8 cellular contexts compared by ENCODE assay signal in the genomic region with DNA sequence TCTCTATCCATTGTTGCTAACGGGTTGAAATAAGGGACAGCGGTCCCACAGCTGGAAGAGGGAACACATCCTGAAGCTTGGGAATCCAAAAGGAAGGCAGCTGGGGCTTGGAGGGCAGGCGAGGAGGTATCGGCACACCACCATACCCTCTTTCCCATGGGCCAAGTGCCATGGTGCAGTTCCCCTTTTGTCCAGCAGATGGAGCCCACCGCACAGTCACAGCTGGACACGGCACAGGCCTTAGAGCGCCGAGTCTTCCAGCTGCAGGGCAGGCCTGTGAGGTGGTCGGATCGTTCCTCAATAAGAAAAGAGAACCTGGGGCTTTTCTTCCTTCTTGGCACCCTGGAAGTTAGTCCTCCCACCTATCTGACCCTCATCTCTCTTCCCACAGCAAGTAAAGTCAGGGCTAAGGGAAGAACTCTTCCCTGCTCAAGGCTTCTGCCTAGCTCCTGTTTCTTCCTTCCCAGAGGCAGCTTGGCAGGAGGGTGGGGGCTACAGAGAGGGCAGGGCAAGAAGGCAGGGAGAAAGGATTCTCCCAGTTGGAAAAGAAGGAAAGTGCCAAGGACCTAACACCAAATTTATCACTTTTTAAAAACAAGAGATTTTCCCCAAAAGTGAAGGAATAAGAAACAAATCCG. TPM values are rescaled to one million over a fixed set of nuclear protein-coding genes. Genes with fewer than 3 reads are reported as not detected.
DNase-seq lines count a peak whose midpoint lies in the region; ATAC-seq and TF ChIP-seq lines count a peak whose summit lies in the region.

No MANE protein-coding gene starts in this region.

- H3K9ac ChIP-seq in SK-N-SH, result no peak overlapping the region

- H3K4me1 ChIP-seq in SK-N-SH (ENCODE audit: control insufficient read depth in 1 of 2, insufficient read depth in 2 of 2, low read depth in 1 of 2, low read length in 1 of 2), result no peaks in the 10 kb centered on the region
- peaks cover 0 to 9% (median 0%) of the 10 kb centered on the region in 12 donors for H3K4me1 ChIP-seq in heart left ventricle
- H3K4me1 ChIP-seq in aorta (ENCODE audit: control insufficient read depth in 1 of 2, insufficient read depth in 2 of 2, low read length in 2 of 2), result no peaks in the 10 kb centered on the region

- no peak for TF ChIP-seq EP300 in SK-N-SH (IDR thresholded peaks at IDR 0.05; ENCODE audit: borderline replicate concordance in 1 of 2, low read depth in 1 of 2, low read length in 1 of 2)

- H3K36me3 ChIP-seq in SK-N-SH (replicated peaks in 1 of 2; ENCODE audit: control insufficient read depth in 1 of 2, insufficient read depth in 2 of 2, low read length in 1 of 2) (no peaks in the 10 kb centered on the region), heart left ventricle (peaks cover 0 to 11% (median 0%) of the 10 kb centered on the region in 9 donors), aorta (ENCODE audit: control insufficient read depth in 1 of 2, insufficient read depth in 2 of 2, low read length in 1 of 2) (peaks cover 0 to 5% of the 10 kb centered on the region in 2 donors)

- no peaks in the 10 kb centered on the region for H3K9me2 ChIP-seq in SK-N-SH

- no peak overlapping the region for H2AFZ ChIP-seq in SK-N-SH (ENCODE audit: low read depth)

- peak; percentile 57 for TF ChIP-seq RAD21 in SK-N-SH (IDR thresholded peaks at IDR 0.05; ENCODE audit: low read length)

- POLR2A ChIA-PET in SK-N-SH (lab: Yijun Ruan, JAX), result no interaction called here

- TF ChIP-seq POLR2A in heart left ventricle (IDR thresholded peaks at IDR 0.05), result no peak

- no peaks in the 10 kb centered on the region for H3K9me3 Mint-ChIP-seq in activated naive CD4-positive, alpha-beta T cell treated with anti-CD3 and anti-CD28 coated beads, Interleukin-2, amount 50 U/mL, for 72 hours

- H3K4me2 ChIP-seq in SK-N-SH, result no peak overlapping the region

- peak overlapping the region; percentile 7 to 13 for H3K27ac Mint-ChIP-seq in activated naive CD4-positive, alpha-beta T cell treated with anti-CD3 and anti-CD28 coated beads, Interleukin-2, amount 50 U/mL, for 72 hours

- CTCF ChIA-PET in SK-N-SH (lab: Yijun Ruan, JAX), result interaction anchor here (0.5 to 4.8 kb wide), 31 partner anchors 8 to 1001 kb away, joined by 3 to 50 read pairs (median 4); a partner anchor contains a TSS

- intact Hi-C loops in heart left ventricle (cut with DNase I), result loop anchor here in 2 of 10 donors (2.0 to 5.0 kb wide), 3 partner anchors 23 to 377 kb away; no protein-coding TSS in a partner anchor
- intact Hi-C loops in aorta (cut with DNase I), result no loop called here

- TF ChIP-seq CTCF in SK-N-SH (IDR thresholded peaks at IDR 0.05) (peak; percentile 92), heart left ventricle (IDR thresholded peaks at IDR 0.05) (peak; percentile 98 to 100 (median 99))

- no peaks in the 10 kb centered on the region for H3K79me2 ChIP-seq in SK-N-SH (ENCODE audit: insufficient read depth)

- H3K36me3 Mint-ChIP-seq in activated naive CD4-positive, alpha-beta T cell treated with anti-CD3 and anti-CD28 coated beads, Interleukin-2, amount 50 U/mL, for 72 hours, result no peaks in the 10 kb centered on the region

- 12% methylated on average over 8 of the region's 11 CpGs for WGBS in SK-N-SH (ENCODE audit: low lambda C conversion rate)
- 8 to 12% (median 11%) methylated on average over 11 of the region's 11 CpGs for WGBS in heart left ventricle, 4 donors
- 10% methylated on average over 11 of the region's 11 CpGs for WGBS in aorta, 2 donors

- H3K27me3 ChIP-seq in SK-N-SH (ENCODE audit: insufficient read depth), result peaks cover 66% of the 10 kb centered on the region
- H3K27me3 ChIP-seq in heart left ventricle, result peaks cover 0 to 8% (median 0%) of the 10 kb centered on the region in 9 donors
- H3K27me3 ChIP-seq in aorta (ENCODE audit: control insufficient read depth in 1 of 2, insufficient read depth in 2 of 2, low read length in 1 of 2), result no peaks in the 10 kb centered on the region

- H3K4me3 ChIP-seq in SK-N-SH (ENCODE audit: low read depth in 2 of 2, low read length in 1 of 2), result no peak overlapping the region; a peak in 1 of 4 replicates
- no peak overlapping the region for H3K4me3 ChIP-seq in heart left ventricle
- H3K4me3 ChIP-seq in aorta (ENCODE audit: low read length in 2 of 2), result no peak overlapping the region

- no peaks in the 10 kb centered on the region for H4K20me1 ChIP-seq in SK-N-SH (ENCODE audit: insufficient read depth)

- ATAC-seq in GM21529 (IDR thresholded peaks at IDR 0.05; ENCODE audit: unreplicated experiment) (peak; percentile 96), heart left ventricle (peak; percentile 90 to 95 (median 92)), aorta (ENCODE audit: low FRiP score) (peak; percentile 95)
- ATAC-seq in activated naive CD4-positive, alpha-beta T cell treated with anti-CD3 and anti-CD28 coated beads, Interleukin-2, amount 50 U/mL, for 72 hours, result peak; percentile 91 to 96

- H3K9me3 ChIP-seq in SK-N-SH (no peaks in the 10 kb centered on the region), heart left ventricle (no peaks in the 10 kb centered on the region), aorta (ENCODE audit: control insufficient read depth, low read length) (no peaks in the 10 kb centered on the region)

- DNase-seq in GF-D8 (lab: John Stamatoyannopoulos, UW), result peak; percentile 46
- DNase-seq in HUDEP-2 (lab: John Stamatoyannopoulos, UW; ENCODE audit: unreplicated experiment in 76 of 76), result peak in 71 of 76 experiments; percentile 4 to 92 (median 69)
- peak; percentile 79 for DNase-seq in SK-N-SH
- DNase-seq in activated naive CD4-positive, alpha-beta T cell treated with anti-CD3 and anti-CD28 coated beads, Interleukin-2, amount 50 U/mL, for 72 hours (ENCODE audit: low spot score in 2 of 2), result peak; percentile 80 to 92
- DNase-seq in heart left ventricle, result peak; percentile 78 to 90 (median 81)
- DNase-seq in pulmonary artery endothelial cell (ENCODE audit: low read depth, low spot score), result peak; percentile 11
- peak; percentile 89 to 95 for DNase-seq in aorta

- no peaks in the 10 kb centered on the region for H3F3A ChIP-seq in SK-N-SH (replicated peaks; ENCODE audit: insufficient read depth)

- H3K27ac ChIP-seq in SK-N-SH (ENCODE audit: low read depth in 2 of 2, low read length in 1 of 2), result no peak overlapping the region
- H3K27ac ChIP-seq in heart left ventricle, result peak overlapping the region in 1 of 12 donors; percentile 20
- H3K27ac ChIP-seq in aorta (ENCODE audit: low read depth in 1 of 2, low read length in 2 of 2), result no peak overlapping the region

TF ChIP-seq in SK-N-SH, 30 proteins besides CTCF, POLR2A, EP300 and RAD21:
- peak; percentile 43 for TF ChIP-seq SMC3 (IDR thresholded peaks at IDR 0.05; ENCODE audit: low read depth, low read length)
- TF ChIP-seq, protein P1, sequence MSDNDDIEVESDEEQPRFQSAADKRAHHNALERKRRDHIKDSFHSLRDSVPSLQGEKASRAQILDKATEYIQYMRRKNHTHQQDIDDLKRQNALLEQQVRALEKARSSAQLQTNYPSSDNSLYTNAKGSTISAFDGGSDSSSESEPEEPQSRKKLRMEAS (IDR thresholded peaks at IDR 0.05; ENCODE audit: low read depth), result no peak
TF ChIP-seq in SK-N-SH: peak in this region for 1.

RNA-seq across cellular contexts. Expression of a gene that starts 8.6 kb away (rescaled TPM):
- polyA plus RNA-seq in SK-N-SH (2012; rRNA removed), result not detected in 2 replicates
- not detected in 2 replicates for polyA plus RNA-seq in SK-N-SH (2012; cell fraction: cytosol; rRNA removed)
- not detected in 2 replicates for polyA plus RNA-seq in SK-N-SH (2012; cell fraction: nucleus; rRNA removed)
- not detected for total RNA-seq in activated naive CD4-positive, alpha-beta T cell treated with anti-CD3 and anti-CD28 coated beads, Interleukin-2, amount 50 U/mL, for 72 hours
- 100 to 1,000 TPM in 2 of 9 donors, 10 to 100 TPM in 7; 46.7 to 162 (median 60.9) TPM for total RNA-seq in heart left ventricle
- 100 to 1,000 TPM in 1 of 2 donors, 10 to 100 TPM in 1; 25.5 to 181 TPM for polyA plus RNA-seq in heart left ventricle
- not detected in 2 replicates for total RNA-seq in pulmonary artery endothelial cell
- total RNA-seq in aorta, result 10 to 100 TPM in 1 of 2 donors, 1 to 10 TPM in 1; 9.0 to 13.6 TPM
- 10 to 100 TPM in 1 of 2 donors, 1 to 10 TPM in 1; 4.7 to 15.8 TPM for polyA plus RNA-seq in aorta

RNA-seq across cellular contexts. Expression of a gene that starts 30.4 kb away (rescaled TPM):
- polyA plus RNA-seq in SK-N-SH (2012; rRNA removed), result not detected in 2 replicates
- 0.01 TPM in 1 of 2 replicates, not detected in the other for polyA plus RNA-seq in SK-N-SH (2012; cell fraction: cytosol; rRNA removed)
- 0.04 and 0.05 TPM in 2 replicates for polyA plus RNA-seq in SK-N-SH (2012; cell fraction: nucleus; rRNA removed)
- total RNA-seq in activated naive CD4-positive, alpha-beta T cell treated with anti-CD3 and anti-CD28 coated beads, Interleukin-2, amount 50 U/mL, for 72 hours, result 10 to 100 TPM; 24.1 to 33.6 TPM
- total RNA-seq in heart left ventricle, result 1 to 10 TPM; 1.4 to 8.8 (median 3.5) TPM
- 1 to 10 TPM; 2.3 to 5.2 TPM for polyA plus RNA-seq in heart left ventricle
- total RNA-seq in pulmonary artery endothelial cell, result not detected in 2 replicates
- 10 to 100 TPM; 23.1 to 63.4 TPM for total RNA-seq in aorta
- polyA plus RNA-seq in aorta, result 10 to 100 TPM in 1 of 2 donors, 1 to 10 TPM in 1; 6.6 to 38.6 TPM

RNA-seq across cellular contexts. Expression of a gene that starts 54.9 kb away (rescaled TPM):
- polyA plus RNA-seq in SK-N-SH (2012; rRNA removed) (not detected in 2 replicates), heart left ventricle (not detected), aorta (not detected)
- not detected in 2 replicates for polyA plus RNA-seq in SK-N-SH (2012; cell fraction: cytosol; rRNA removed)
- not detected in 2 replicates for polyA plus RNA-seq in SK-N-SH (2012; cell fraction: nucleus; rRNA removed)
- total RNA-seq in activated naive CD4-positive, alpha-beta T cell treated with anti-CD3 and anti-CD28 coated beads, Interleukin-2, amount 50 U/mL, for 72 hours, result not detected
- total RNA-seq in heart left ventricle (not detected), pulmonary artery endothelial cell (not detected in 2 replicates), aorta (not detected)

Comparison
In these comparisons a context has a peak if more than half of its experiments do, and no peak if none do; other contexts are left out.
1. DNase-seq: peak in every context shown above with its lines; median percentile 92 in aorta; 86 in activated naive CD4-positive, alpha-beta T cell treated with anti-CD3 and anti-CD28 coated beads, Interleukin-2, amount 50 U/mL, for 72 hours; 81 in heart left ventricle; 79 in SK-N-SH; 69 in HUDEP-2; 46 in GF-D8; 11 in pulmonary artery endothelial cell.
2. RNA of a gene that starts 8.6 kb away (total RNA-seq): 46.7 to 162 TPM in heart left ventricle and 9.0 to 13.6 TPM in aorta; not detected in activated naive CD4-positive, alpha-beta T cell treated with anti-CD3 and anti-CD28 coated beads, Interleukin-2, amount 50 U/mL, for 72 hours and not detected in pulmonary artery endothelial cell; every median in the first group is over 10 times any median in the second.
3. Peak in every context shown above with its lines, with median percentiles within 50 percentile points of each other: ATAC-seq.